12 cellular contexts compared by ENCODE assay signal in genomic region chr16:50694206-50694605, GRCh38. TPM values are rescaled to one million over a fixed set of nuclear protein-coding genes. Genes with fewer than 3 reads are reported as not detected.
DNase-seq lines count a peak whose midpoint lies in the region; ATAC-seq and TF ChIP-seq lines count a peak whose summit lies in the region.
"Had no signal": no experiment of that assay in that cellular context is flagged by ENCODE, and none has a peak within 500 bp of the region (broad histone marks: within the 10 kb centered on the region; RNA-seq: fewer than 3 reads in every experiment).

No MANE protein-coding gene starts in this region.

- peaks cover 0 to 3% of the 10 kb centered on the region in 2 donors for H3K27me3 Mint-ChIP-seq in CD8-positive, alpha-beta memory T cell
- H3K27me3 Mint-ChIP-seq in activated naive CD8-positive, alpha-beta T cell treated with anti-CD3 and anti-CD28 coated beads, Interleukin-2, amount 10 ng/mL, durations not matched to agents 7 days and 5 days, result peaks cover 15% of the 10 kb centered on the region
- peaks cover 0 to 19% of the 10 kb centered on the region in 2 donors for H3K27me3 Mint-ChIP-seq in natural killer cell (ENCODE audit: low read depth in 2 of 2)

- intact Hi-C loops in natural killer cell (cut with micrococcal nuclease), result no loop called here
- intact Hi-C loops in head of caudate nucleus (cut with DNase I), result no loop called here

- peaks cover 2 to 3% (median 3%) of the 10 kb centered on the region in 3 donors for H3K36me3 Mint-ChIP-seq in CD8-positive, alpha-beta memory T cell
- peaks cover 2% of the 10 kb centered on the region for H3K36me3 Mint-ChIP-seq in activated naive CD8-positive, alpha-beta T cell treated with anti-CD3 and anti-CD28 coated beads, Interleukin-2, amount 10 ng/mL, durations not matched to agents 7 days and 5 days
- no peaks in the 10 kb centered on the region for H3K36me3 Mint-ChIP-seq in natural killer cell

- no peaks in the 10 kb centered on the region for H3K36me3 ChIP-seq in CD8-positive, alpha-beta memory T cell (ENCODE audit: insufficient read depth, low read length)
- H3K36me3 ChIP-seq: SJSA1 had no signal

- CTCF ChIA-PET in CD8-positive, alpha-beta memory T cell (lab: Charles Lee), result interaction anchor here (1.4 to 4.0 kb wide), 2 partner anchors 8 to 112 kb away, joined by 4 to 22 read pairs; no protein-coding TSS in a partner anchor

- H3K9me3 ChIP-seq in CD8-positive, alpha-beta memory T cell (ENCODE audit: low read length), result no peaks in the 10 kb centered on the region
- H3K9me3 ChIP-seq: SJSA1 had no signal

- H3K27ac Mint-ChIP-seq in CD8-positive, alpha-beta memory T cell, result peak overlapping the region in 7 of 8 donors; percentile 55 to 99 (median 86)
- peak overlapping the region; percentile 31 for H3K27ac Mint-ChIP-seq in activated naive CD8-positive, alpha-beta T cell treated with anti-CD3 and anti-CD28 coated beads, Interleukin-2, amount 10 ng/mL, durations not matched to agents 7 days and 5 days
- peak overlapping the region; percentile 5 to 60 for H3K27ac Mint-ChIP-seq in natural killer cell

- H3K27me3 ChIP-seq in CD8-positive, alpha-beta memory T cell (ENCODE audit: insufficient read depth, low read length, poor library complexity, severe bottlenecking), result no peaks in the 10 kb centered on the region

- H3K4me3 ChIP-seq in CD8-positive, alpha-beta memory T cell (ENCODE audit: low read length), result peak overlapping the region; percentile 67

- no peaks in the 10 kb centered on the region for H3K9me3 Mint-ChIP-seq in CD8-positive, alpha-beta memory T cell
- no peaks in the 10 kb centered on the region for H3K9me3 Mint-ChIP-seq in activated naive CD8-positive, alpha-beta T cell treated with anti-CD3 and anti-CD28 coated beads, Interleukin-2, amount 10 ng/mL, durations not matched to agents 7 days and 5 days
- no peaks in the 10 kb centered on the region for H3K9me3 Mint-ChIP-seq in natural killer cell

- POLR2A ChIA-PET in CD8-positive, alpha-beta memory T cell (lab: Charles Lee), result interaction anchor here (0.9 kb wide), 1 partner anchor 47 kb away, joined by 3 read pairs; no protein-coding TSS in a partner anchor
- POLR2A ChIA-PET in activated naive CD8-positive, alpha-beta T cell treated with anti-CD3 and anti-CD28 coated beads, Interleukin-2, amount 10 ng/mL, durations not matched to agents 7 days and 5 days (lab: Charles Lee), result interaction anchor here (0.6 to 1.2 kb wide), 2 partner anchors 13 to 22 kb away, joined by 4 read pairs; partner anchors contain the start of gene SNX20

- no peak overlapping the region for H3K27ac ChIP-seq in CD8-positive, alpha-beta memory T cell (ENCODE audit: low read depth, low read length)
- H3K27ac ChIP-seq: GM23248, SJSA1 had no signal

- H3K4me3 Mint-ChIP-seq in CD8-positive, alpha-beta memory T cell, result peak overlapping the region; percentile 79 to 88 (median 80)
- peak overlapping the region; percentile 78 for H3K4me3 Mint-ChIP-seq in activated naive CD8-positive, alpha-beta T cell treated with anti-CD3 and anti-CD28 coated beads, Interleukin-2, amount 10 ng/mL, durations not matched to agents 7 days and 5 days
- H3K4me3 Mint-ChIP-seq in natural killer cell, result peak overlapping the region; percentile 71

- in situ Hi-C loops in ACHN (cut with HindIII; ENCODE audit: low pct_ligation_motif_present, low pct_unique_long_range_greater_than_20kb, low sequenced_read_pairs), result no loop called here

- peak; percentile 32 for ATAC-seq in GM18907 (IDR thresholded peaks at IDR 0.05; ENCODE audit: unreplicated experiment)
- ATAC-seq in activated naive CD8-positive, alpha-beta T cell treated with anti-CD3 and anti-CD28 coated beads, Interleukin-2, amount 10 ng/mL, durations not matched to agents 7 days and 5 days (ENCODE audit: low read depth), result no peak
- ATAC-seq in natural killer cell, result no peak

- H3K4me1 ChIP-seq in CD8-positive, alpha-beta memory T cell (ENCODE audit: insufficient read depth, low read length), result peaks cover 47% of the 10 kb centered on the region

- no peak for TF ChIP-seq CTCF in natural killer cell (IDR thresholded peaks at IDR 0.05)

- H3K4me1 Mint-ChIP-seq in CD8-positive, alpha-beta memory T cell, result peaks cover 57 to 66% (median 62%) of the 10 kb centered on the region in 3 donors
- H3K4me1 Mint-ChIP-seq in activated naive CD8-positive, alpha-beta T cell treated with anti-CD3 and anti-CD28 coated beads, Interleukin-2, amount 10 ng/mL, durations not matched to agents 7 days and 5 days, result peaks cover 37% of the 10 kb centered on the region
- peaks cover 45 to 52% of the 10 kb centered on the region in 2 donors for H3K4me1 Mint-ChIP-seq in natural killer cell

- no peak for DNase-seq in CD8-positive, alpha-beta memory T cell
- no peak for DNase-seq in activated naive CD8-positive, alpha-beta T cell treated with anti-CD3 and anti-CD28 coated beads, Interleukin-2, amount 10 ng/mL, durations not matched to agents 7 days and 5 days
- DNase-seq in natural killer cell, result no peak
- no peak for DNase-seq in middle frontal gyrus (ENCODE audit: extremely low spot score, low spot score)
- DNase-seq in ACHN, result no peak
- DNase-seq in NCI-H345 treated with DMSO at 0.1 percent for 48 hours (lab: John Stamatoyannopoulos, UW; ENCODE audit: unreplicated experiment), result no peak
- DNase-seq in head of caudate nucleus, result no peak
- DNase-seq: foreskin melanocyte, GM23248, NCI-H69 had no signal

RNA-seq across cellular contexts. Expression of gene NOD2, which starts 0.8 kb away (rescaled TPM):
- 1 to 10 TPM; 1.8 TPM for total RNA-seq in CD8-positive, alpha-beta memory T cell
- polyA plus RNA-seq in CD8-positive, alpha-beta memory T cell, result 1.9 TPM
- 1 to 10 TPM; 2.8 to 3.5 TPM for total RNA-seq in activated naive CD8-positive, alpha-beta T cell treated with anti-CD3 and anti-CD28 coated beads, Interleukin-2, amount 10 ng/mL, durations not matched to agents 7 days and 5 days
- 1 to 10 TPM; 2.8 to 8.6 (median 2.9) TPM for total RNA-seq in natural killer cell
- total RNA-seq: GM23248 had no signal
- polyA plus RNA-seq: GM23248 had no signal

RNA-seq across cellular contexts. Expression of gene SNX20, which starts 13.1 kb away (rescaled TPM):
- 10 to 100 TPM; 25.0 to 27.8 TPM for total RNA-seq in CD8-positive, alpha-beta memory T cell
- 61.7 TPM for polyA plus RNA-seq in CD8-positive, alpha-beta memory T cell
- 10 to 100 TPM; 70.6 to 76.3 TPM for total RNA-seq in activated naive CD8-positive, alpha-beta T cell treated with anti-CD3 and anti-CD28 coated beads, Interleukin-2, amount 10 ng/mL, durations not matched to agents 7 days and 5 days
- total RNA-seq in natural killer cell, result 10 to 100 TPM; 33.0 to 53.9 (median 51.7) TPM
- total RNA-seq: GM23248, SJSA1 had no signal
- polyA plus RNA-seq: GM23248 had no signal

RNA-seq across cellular contexts. Expression of gene CYLD, which starts 47.7 kb away (rescaled TPM):
- total RNA-seq in CD8-positive, alpha-beta memory T cell, result 100 to 1,000 TPM; 144 to 152 TPM
- 105 TPM for polyA plus RNA-seq in CD8-positive, alpha-beta memory T cell
- total RNA-seq in activated naive CD8-positive, alpha-beta T cell treated with anti-CD3 and anti-CD28 coated beads, Interleukin-2, amount 10 ng/mL, durations not matched to agents 7 days and 5 days, result 100 to 1,000 TPM; 166 to 172 TPM
- 100 to 1,000 TPM; 227 to 246 (median 236) TPM for total RNA-seq in natural killer cell

Comparison
In these comparisons a context has a peak if more than half of its experiments do, and no peak if none do; other contexts are left out.
1. H3K27ac Mint-ChIP-seq: peak in every context shown above with its lines; median percentile 86 in CD8-positive, alpha-beta memory T cell; 32 in natural killer cell; 31 in activated naive CD8-positive, alpha-beta T cell treated with anti-CD3 and anti-CD28 coated beads, Interleukin-2, amount 10 ng/mL, durations not matched to agents 7 days and 5 days.